8 cellular contexts compared by ENCODE assay signal in genomic region chr14:22767323-22767589, GRCh38. TPM values are rescaled to one million over a fixed set of nuclear protein-coding genes. Genes with fewer than 3 reads are reported as not detected.
DNase-seq lines count a peak whose midpoint lies in the region; ATAC-seq, FAIRE-seq and TF ChIP-seq lines count a peak whose summit lies in the region.

No MANE protein-coding gene starts in this region.

- no peaks in the 10 kb centered on the region for H3K27me3 Mint-ChIP-seq in activated naive CD4-positive, alpha-beta T cell treated with anti-CD3 and anti-CD28 coated beads, Interleukin-2, amount 10 ng/mL, durations not matched to agents 7 days and 5 days
- H3K27me3 Mint-ChIP-seq in activated CD8-positive, alpha-beta T cell treated with anti-CD3 and anti-CD28 coated beads for 36 hours = no peaks in the 10 kb centered on the region

- H3K9me1 ChIP-seq in keratinocyte (ENCODE audit: control insufficient read depth, extremely low read depth, insufficient read depth, low read length) = no peaks in the 10 kb centered on the region

- FAIRE-seq in keratinocyte (lab: Jason Lieb, UNC) = no peak

- no peak for TF ChIP-seq CTCF in activated CD8-positive, alpha-beta T cell treated with anti-CD3 and anti-CD28 coated beads for 36 hours (IDR thresholded peaks at IDR 0.05)
- TF ChIP-seq CTCF in keratinocyte (optimal IDR thresholded peaks at IDR 0.05 in 1 of 3, IDR thresholded peaks at IDR 0.05 in 1 of 3, conservative IDR thresholded peaks at IDR 0.05 in 1 of 3; ENCODE audit: extremely low read depth in 1 of 3, insufficient read depth in 2 of 3, low read length in 3 of 3) (no peak), thyroid gland (IDR thresholded peaks at IDR 0.05) (no peak)

- intact Hi-C loops in activated CD8-positive, alpha-beta T cell treated with anti-CD3 and anti-CD28 coated beads for 36 hours (cut with micrococcal nuclease) = no loop called here
- intact Hi-C loops in thyroid gland (cut with DNase I) = no loop called here

- peaks cover 16% of the 10 kb centered on the region for H3K4me1 ChIP-seq in keratinocyte (ENCODE audit: control insufficient read depth, extremely low read depth, insufficient read depth, low read length)
- H3K4me1 ChIP-seq in thyroid gland = peaks cover 14 to 19% of the 10 kb centered on the region in 2 donors

- TF ChIP-seq POLR2A in thyroid gland (IDR thresholded peaks at IDR 0.05) = no peak

- peak overlapping the region; percentile 98 for H3K27ac Mint-ChIP-seq in activated naive CD4-positive, alpha-beta T cell treated with anti-CD3 and anti-CD28 coated beads, Interleukin-2, amount 10 ng/mL, durations not matched to agents 7 days and 5 days
- H3K27ac Mint-ChIP-seq in activated CD8-positive, alpha-beta T cell treated with anti-CD3 and anti-CD28 coated beads for 36 hours = peak overlapping the region; percentile 98

- CTCF ChIA-PET in activated naive CD4-positive, alpha-beta T cell treated with anti-CD3 and anti-CD28 coated beads, Interleukin-2, amount 10 ng/mL, durations not matched to agents 7 days and 5 days (lab: Charles Lee) = interaction anchor here (1.1 to 1.4 kb wide), 3 partner anchors 86 to 1797 kb away, joined by 3 to 4 read pairs (median 3); no protein-coding TSS in a partner anchor
- CTCF ChIA-PET in activated CD8-positive, alpha-beta T cell treated with anti-CD3 and anti-CD28 coated beads for 36 hours (lab: Charles Lee) = interaction anchor here (0.7 to 4.8 kb wide), 7 partner anchors 56 to 209 kb away, joined by 3 to 38 read pairs (median 9); partner anchors contain the start of gene DAD1

- peaks cover 53% of the 10 kb centered on the region for H3K36me3 Mint-ChIP-seq in activated naive CD4-positive, alpha-beta T cell treated with anti-CD3 and anti-CD28 coated beads, Interleukin-2, amount 10 ng/mL, durations not matched to agents 7 days and 5 days
- peaks cover 60% of the 10 kb centered on the region for H3K36me3 Mint-ChIP-seq in activated CD8-positive, alpha-beta T cell treated with anti-CD3 and anti-CD28 coated beads for 36 hours (ENCODE audit: low read depth)

- peaks cover 5% of the 10 kb centered on the region for H3K9me3 Mint-ChIP-seq in activated naive CD4-positive, alpha-beta T cell treated with anti-CD3 and anti-CD28 coated beads, Interleukin-2, amount 10 ng/mL, durations not matched to agents 7 days and 5 days
- peaks cover 3% of the 10 kb centered on the region for H3K9me3 Mint-ChIP-seq in activated CD8-positive, alpha-beta T cell treated with anti-CD3 and anti-CD28 coated beads for 36 hours

- peaks cover 24% of the 10 kb centered on the region for H3K79me2 ChIP-seq in keratinocyte (ENCODE audit: control insufficient read depth, insufficient read depth, low read length)

- no peaks in the 10 kb centered on the region for H3K9me3 ChIP-seq in keratinocyte (ENCODE audit: control insufficient read depth, low read depth, low read length)
- no peaks in the 10 kb centered on the region for H3K9me3 ChIP-seq in thyroid gland

- peaks cover 36% of the 10 kb centered on the region for H3K4me1 Mint-ChIP-seq in activated naive CD4-positive, alpha-beta T cell treated with anti-CD3 and anti-CD28 coated beads, Interleukin-2, amount 10 ng/mL, durations not matched to agents 7 days and 5 days
- H3K4me1 Mint-ChIP-seq in activated CD8-positive, alpha-beta T cell treated with anti-CD3 and anti-CD28 coated beads for 36 hours (ENCODE audit: low read depth) = peaks cover 26% of the 10 kb centered on the region

- H3K36me3 ChIP-seq in keratinocyte (ENCODE audit: control insufficient read depth in 2 of 2, extremely low read depth in 1 of 2, insufficient read depth in 2 of 2, low read length in 2 of 2) = peaks cover 23 to 27% of the 10 kb centered on the region in 2 experiments
- peaks cover 27 to 30% of the 10 kb centered on the region in 2 donors for H3K36me3 ChIP-seq in thyroid gland

- H3K9ac ChIP-seq in keratinocyte (ENCODE audit: control insufficient read depth, extremely low read depth, insufficient read depth, low read length) = peak overlapping the region; percentile 93

- 0 to 5% methylated on average over 6 of the region's 6 CpGs for WGBS in thyroid gland, 2 donors

- H3K4me3 ChIP-seq in keratinocyte (ENCODE audit: control insufficient read depth in 2 of 3, extremely low read depth in 1 of 3, insufficient read depth in 2 of 3, low read depth in 1 of 3, low read length in 3 of 3) = peak overlapping the region; percentile 80 to 93 (median 82)
- H3K4me3 ChIP-seq in thyroid gland (replicated peaks in 1 of 3) = peak overlapping the region; percentile 49 to 72 (median 57)

- H3K27me3 ChIP-seq in keratinocyte (ENCODE audit: control insufficient read depth, extremely low read depth, insufficient read depth, low read length) (no peaks in the 10 kb centered on the region), thyroid gland (no peaks in the 10 kb centered on the region)

- dilution Hi-C loops in keratinocyte (cut with MboI; ENCODE audit: extremely low pct_ligation_motif_present, low sequenced_read_pairs) = no loop called here

- peak overlapping the region; percentile 90 for H3K4me2 ChIP-seq in keratinocyte (ENCODE audit: control insufficient read depth, extremely low read depth, insufficient read depth, low read depth, low read length)

- H3K27ac ChIP-seq in keratinocyte (ENCODE audit: control insufficient read depth, insufficient read depth, low read length) (peak overlapping the region; percentile 97), thyroid gland (peak overlapping the region in 2 of 3 donors; percentile 86 to 91)

- H2AFZ ChIP-seq in keratinocyte (ENCODE audit: control insufficient read depth, low read length) = peak overlapping the region; percentile 98

- DNase-seq in activated naive CD4-positive, alpha-beta T cell treated with anti-CD3 and anti-CD28 coated beads, Interleukin-2, amount 10 ng/mL, durations not matched to agents 7 days and 5 days = no peak
- DNase-seq in activated naive CD4-positive, alpha-beta T cell treated with anti-CD3 and anti-CD28 coated beads, Interleukin-2, amount 50 U/mL, for 16 hours = no peak
- DNase-seq in activated CD8-positive, alpha-beta T cell treated with anti-CD3 and anti-CD28 coated beads for 36 hours = no peak
- DNase-seq in keratinocyte (ENCODE audit: low read depth, low spot score) (no peak), thyroid gland (peak in 1 of 2 donors; percentile 13), occipital lobe (lab: John Stamatoyannopoulos, UW) (no peak), DMS53 (lab: John Stamatoyannopoulos, UW) (no peak)

- ATAC-seq in activated CD8-positive, alpha-beta T cell treated with anti-CD3 and anti-CD28 coated beads for 36 hours = no peak
- no peak for ATAC-seq in HG03159 (IDR thresholded peaks at IDR 0.05; ENCODE audit: unreplicated experiment)

- H4K20me1 ChIP-seq in keratinocyte (ENCODE audit: control insufficient read depth, extremely low read depth, insufficient read depth, low read length) = no peaks in the 10 kb centered on the region

- peak overlapping the region; percentile 77 for H3K4me3 Mint-ChIP-seq in activated naive CD4-positive, alpha-beta T cell treated with anti-CD3 and anti-CD28 coated beads, Interleukin-2, amount 10 ng/mL, durations not matched to agents 7 days and 5 days
- peak overlapping the region; percentile 85 for H3K4me3 Mint-ChIP-seq in activated CD8-positive, alpha-beta T cell treated with anti-CD3 and anti-CD28 coated beads for 36 hours

- POLR2A ChIA-PET in activated CD8-positive, alpha-beta T cell treated with anti-CD3 and anti-CD28 coated beads for 36 hours (lab: Charles Lee) = interaction anchor here (0.6 to 3.6 kb wide), 18 partner anchors 10 to 1256 kb away, joined by 3 to 30 read pairs (median 5); partner anchors contain the start of genes DAD1, METTL3, MRPL52 and PPP1R3E

RNA-seq across cellular contexts. Expression of gene OXA1L, which starts 0.8 kb away (rescaled TPM):
- 100 to 1,000 TPM; 134 to 140 TPM for total RNA-seq in activated CD8-positive, alpha-beta T cell treated with anti-CD3 and anti-CD28 coated beads for 36 hours
- polyA plus RNA-seq in keratinocyte = 129 to 150 TPM (median 130 TPM) in 3 replicates
- polyA plus RNA-seq in keratinocyte (2011; ENCODE audit: low read depth) = 19.1 TPM
- 112 and 139 TPM in 2 replicates for polyA plus RNA-seq in keratinocyte (2011; cell fraction: cytosol; rRNA removed)
- polyA plus RNA-seq in keratinocyte (2011; cell fraction: nucleus; rRNA removed) = 270 and 272 TPM in 2 replicates
- 82.6 and 83.6 TPM in 2 replicates for polyA plus RNA-seq in keratinocyte (2012; ENCODE audit: low replicate concordance)
- 86.1 to 107 TPM (median 92.6 TPM) in 3 replicates for polyA minus RNA-seq in keratinocyte
- 62.3 TPM for polyA minus RNA-seq in keratinocyte (2011; cell fraction: cytosol; rRNA and poly(A)+ RNA removed)
- 47.4 and 71.7 TPM in 2 replicates for polyA minus RNA-seq in keratinocyte (2011; cell fraction: nucleus; rRNA and poly(A)+ RNA removed)
- total RNA-seq in thyroid gland (100 to 1,000 TPM; 104 to 131 (median 117) TPM), occipital lobe (33.5 TPM)

RNA-seq across cellular contexts. Expression of gene SLC7A7, which starts 48.0 kb away (rescaled TPM):
- under 1 TPM in 1 of 2 experiments, not detected in 1; 0.45 TPM for total RNA-seq in activated CD8-positive, alpha-beta T cell treated with anti-CD3 and anti-CD28 coated beads for 36 hours
- 0.20 to 0.65 TPM (median 0.33 TPM) in 3 replicates for polyA plus RNA-seq in keratinocyte
- not detected for polyA plus RNA-seq in keratinocyte (2011; ENCODE audit: low read depth)
- polyA plus RNA-seq in keratinocyte (2011; cell fraction: cytosol; rRNA removed) = 0.13 and 0.22 TPM in 2 replicates
- 0.73 and 0.95 TPM in 2 replicates for polyA plus RNA-seq in keratinocyte (2011; cell fraction: nucleus; rRNA removed)
- 0.30 and 0.34 TPM in 2 replicates for polyA plus RNA-seq in keratinocyte (2012; ENCODE audit: low replicate concordance)
- polyA minus RNA-seq in keratinocyte = 0.29 to 0.36 TPM in 2 of 3 replicates, not detected in the other
- polyA minus RNA-seq in keratinocyte (2011; cell fraction: cytosol; rRNA and poly(A)+ RNA removed) = not detected
- polyA minus RNA-seq in keratinocyte (2011; cell fraction: nucleus; rRNA and poly(A)+ RNA removed) = 0.32 TPM in 1 of 2 replicates, not detected in the other
- 10 to 100 TPM in 3 of 4 donors, 1 to 10 TPM in 1; 8.4 to 15.1 (median 13.7) TPM for total RNA-seq in thyroid gland
- 3.3 TPM for total RNA-seq in occipital lobe
